In the genomic region with DNA sequence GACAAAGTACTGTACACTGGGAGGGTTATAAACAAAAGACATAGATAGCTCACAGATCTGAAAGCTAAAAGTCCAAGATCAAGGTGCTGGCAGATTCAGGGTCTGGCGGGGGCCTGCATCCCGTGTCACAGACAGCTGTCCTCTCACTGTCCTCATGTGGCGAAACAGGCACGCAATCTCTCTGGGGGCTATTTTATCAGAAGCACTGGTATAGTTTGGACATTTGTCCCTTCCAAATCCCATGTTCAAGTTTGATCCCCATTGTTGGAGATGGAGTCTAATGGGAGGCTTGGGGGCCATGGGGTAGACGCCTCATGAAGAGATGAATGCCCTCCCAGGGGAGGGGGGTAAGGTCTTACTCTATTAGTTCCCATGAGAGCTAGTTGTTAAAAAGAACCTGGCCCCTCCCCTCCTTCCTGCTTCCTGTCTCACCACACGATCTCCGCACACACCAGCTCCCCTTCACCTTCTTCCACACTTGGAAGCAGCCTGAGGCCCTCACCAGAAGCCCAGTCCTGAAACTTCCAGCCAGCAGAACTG, we compare ENCODE assay signal across 8 cellular contexts.
DNase-seq lines count a peak whose midpoint lies in the region; ATAC-seq and TF ChIP-seq lines count a peak whose summit lies in the region.

No MANE protein-coding gene starts in this region.

- H3F3A ChIP-seq in GM23248 (ENCODE audit: insufficient read depth) = peaks cover 27% of the 10 kb centered on the region

- H3K36me3 ChIP-seq in GM23248 (ENCODE audit: low read depth) (no peaks in the 10 kb centered on the region), osteoblast (ENCODE audit: insufficient read depth, low read length) (no peaks in the 10 kb centered on the region)

- H3K79me2 ChIP-seq in GM23248 (ENCODE audit: insufficient read depth) (no peaks in the 10 kb centered on the region), osteoblast (ENCODE audit: insufficient read depth, low read length) (no peaks in the 10 kb centered on the region)

- no peaks in the 10 kb centered on the region for H3K9me2 ChIP-seq in GM23248 (ENCODE audit: insufficient read depth)

- H2AFZ ChIP-seq in GM23248 (peak overlapping the region; percentile 87), osteoblast (ENCODE audit: low read length) (peak overlapping the region; percentile 93)

- peak overlapping the region; percentile 63 for H3K4me2 ChIP-seq in GM23248 (ENCODE audit: unreplicated experiment)
- peak overlapping the region; percentile 61 for H3K4me2 ChIP-seq in osteoblast (ENCODE audit: insufficient read depth, low read length)

- TF ChIP-seq CTCF in cardiac fibroblast (IDR thresholded peaks at IDR 0.05; ENCODE audit: low read depth, low read length) (no peak), osteoblast (IDR thresholded peaks at IDR 0.05; ENCODE audit: extremely low read depth, low read depth, low read length) (no peak)

- peaks cover 14% of the 10 kb centered on the region for H3K4me1 ChIP-seq in GM23248 (ENCODE audit: insufficient read depth)
- peaks cover 10% of the 10 kb centered on the region for H3K4me1 ChIP-seq in osteoblast (ENCODE audit: insufficient read depth, low read length)

- in situ Hi-C loops in GM23248 (cut with MboI) = no loop called here

- no peaks in the 10 kb centered on the region for H3K9me3 ChIP-seq in GM23248 (ENCODE audit: low read depth)
- H3K9me3 ChIP-seq in osteoblast (ENCODE audit: low read depth, low read length) = no peaks in the 10 kb centered on the region

- H3K4me3 ChIP-seq in GM23248 = peak overlapping the region; percentile 56
- H3K4me3 ChIP-seq in cardiac fibroblast (replicated peaks in 1 of 2; ENCODE audit: low read depth in 2 of 2, low read length in 2 of 2) = no peak overlapping the region
- peak overlapping the region; percentile 40 for H3K4me3 ChIP-seq in osteoblast (ENCODE audit: insufficient read depth, low read length)

- H3K9ac ChIP-seq in GM23248 = peak overlapping the region; percentile 63

- no peaks in the 10 kb centered on the region for H3K27me3 ChIP-seq in GM23248 (replicated peaks; ENCODE audit: insufficient read depth)
- H3K27me3 ChIP-seq in osteoblast (ENCODE audit: insufficient read depth, low read length) = peaks cover 3% of the 10 kb centered on the region

- H3K27ac ChIP-seq in GM23248 (peak overlapping the region; percentile 91), osteoblast (ENCODE audit: low read depth, low read length) (peak overlapping the region; percentile 58)

- WGBS in GM23248 (ENCODE audit: low coverage in 1 of 2, low lambda C conversion rate in 2 of 2, missing lambda C conversion rate in 2 of 2), 2 experiments = 75 to 82% methylated on average over 7 of the region's 7 CpGs

- DNase-seq in GM23248 (no peak), SIG-M5 (lab: John Stamatoyannopoulos, UW) (peak; percentile 28), cardiac fibroblast (ENCODE audit: low read depth in 2 of 2) (peak; percentile 33 to 74), osteoblast (ENCODE audit: insufficient read length, low spot score, missing footprints) (no peak), NCI-H2107 treated with DMSO at 0.1 percent for 48 hours (lab: John Stamatoyannopoulos, UW; ENCODE audit: unreplicated experiment) (no peak)

- no peaks in the 10 kb centered on the region for H4K20me1 ChIP-seq in GM23248 (ENCODE audit: insufficient read depth)
- H4K20me1 ChIP-seq in osteoblast (ENCODE audit: insufficient read depth, low read length) = no peaks in the 10 kb centered on the region

- ATAC-seq in GM21737 (IDR thresholded peaks at IDR 0.05; ENCODE audit: unreplicated experiment) (no peak), GM18511 (IDR thresholded peaks at IDR 0.05; ENCODE audit: unreplicated experiment) (no peak), GM19328 (IDR thresholded peaks at IDR 0.05; ENCODE audit: unreplicated experiment) (no peak)

Comparison
In these comparisons a context has a peak if more than half of its experiments do, and no peak if none do; other contexts are left out.
1. DNase-seq: peak in SIG-M5 (single experiment) and cardiac fibroblast (2 of 2); none in GM23248 (single experiment), osteoblast (single experiment) and NCI-H2107 treated with DMSO at 0.1 percent for 48 hours (single experiment).
2. H3K4me3 ChIP-seq: peak in GM23248 (single experiment) and osteoblast (single experiment); none in cardiac fibroblast (0 of 2).